ENCODE assay signal across 10 cellular contexts in the genomic region with DNA sequence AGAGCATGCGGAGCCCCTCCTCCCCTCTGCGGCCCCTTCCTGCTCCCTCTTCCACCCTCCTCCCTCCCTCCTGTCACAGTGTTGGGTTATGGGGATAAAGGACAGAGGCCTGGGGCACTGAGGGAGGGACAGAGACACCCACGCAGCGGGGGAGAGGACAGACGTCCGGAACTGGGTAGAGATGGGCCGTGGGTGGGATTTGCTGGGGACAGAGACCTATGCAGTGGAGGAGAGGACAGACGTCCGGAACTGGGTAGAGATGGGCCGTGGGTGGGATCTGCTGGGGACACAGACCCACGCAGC. TPM values are rescaled to one million over a fixed set of nuclear protein-coding genes. Genes with fewer than 3 reads are reported as not detected.
"Had no signal": no experiment of that assay in that cellular context is flagged by ENCODE, and none has a peak within 500 bp of the region (broad histone marks: within the 10 kb centered on the region; RNA-seq: fewer than 3 reads in every experiment).

No MANE protein-coding gene starts in this region.

RNA-seq across cellular contexts. Expression of a gene that starts 5.9 kb away (rescaled TPM):
- total RNA-seq: colonic mucosa, esophagus mucosa, esophagus squamous epithelium, left ventricle myocardium inferior, liver, mononuclear cell had no signal
- polyA plus RNA-seq: keratinocyte, mammary epithelial cell had no signal

RNA-seq across cellular contexts. Expression of a gene that starts 34.7 kb away (rescaled TPM):
- total RNA-seq: esophagus mucosa, esophagus squamous epithelium, gastrocnemius medialis, glomerular endothelial cell, left ventricle myocardium inferior, mononuclear cell had no signal
- polyA plus RNA-seq: keratinocyte, mammary epithelial cell had no signal
